In genomic region chr6:53239526-53239925, GRCh38 we compare ENCODE assay signal across 13 cellular contexts.
A peak's percentile ranks its signal among the peaks of the same experiment; 100 is the strongest.
DNase-seq lines count a peak whose midpoint lies in the region; ATAC-seq, FAIRE-seq and TF ChIP-seq lines count a peak whose summit lies in the region.
"Had no signal": no experiment of that assay in that cellular context is flagged by ENCODE, and none has a peak within 500 bp of the region (broad histone marks: within the 10 kb centered on the region; RNA-seq: fewer than 3 reads in every experiment).

No MANE protein-coding gene starts in this region.

- peaks cover 45% of the 10 kb centered on the region for H3K4me1 Mint-ChIP-seq in activated T-cell treated with anti-CD3 and anti-CD28 coated beads, Interleukin-2, amount 50 U/mL, for 72 hours (ENCODE audit: low read depth)

- peaks cover 0 to 4% (median 0%) of the 10 kb centered on the region in 4 donors for H3K4me1 ChIP-seq in upper lobe of left lung

- no peaks in the 10 kb centered on the region for H3K9me3 ChIP-seq in upper lobe of left lung
- H3K9me3 ChIP-seq: thoracic aorta had no signal

- 97 to 98% methylated on average over 3 of the region's 3 CpGs for WGBS in upper lobe of left lung, 2 donors

- ATAC-seq in GM19324 (IDR thresholded peaks at IDR 0.05; ENCODE audit: low FRiP score, unreplicated experiment) (peak; percentile 42), HG02938 (IDR thresholded peaks at IDR 0.05; ENCODE audit: unreplicated experiment) (peak; percentile 85), upper lobe of left lung (ENCODE audit: low FRiP score in 2 of 2) (no peak)
- peak; percentile 66 to 70 for ATAC-seq in activated T-cell treated with anti-CD3 and anti-CD28 coated beads, Interleukin-2, amount 50 U/mL, for 72 hours (replicated peaks in 1 of 2)
- ATAC-seq: natural killer cell had no signal

- peaks cover 5 to 7% of the 10 kb centered on the region in 2 donors for H3K36me3 Mint-ChIP-seq in activated T-cell treated with anti-CD3 and anti-CD28 coated beads, Interleukin-2, amount 50 U/mL, for 72 hours (ENCODE audit: insufficient read depth in 2 of 2)
- H3K36me3 Mint-ChIP-seq: natural killer cell had no signal

- no peaks in the 10 kb centered on the region for H3K36me3 ChIP-seq in upper lobe of left lung
- H3K36me3 ChIP-seq: thoracic aorta had no signal

- H3K27me3 Mint-ChIP-seq in activated T-cell treated with anti-CD3 and anti-CD28 coated beads, Interleukin-2, amount 50 U/mL, for 72 hours (ENCODE audit: low read depth): no peaks in the 10 kb centered on the region
- H3K27me3 Mint-ChIP-seq: dendritic cell treated with granulocyte-macrophage colony-stimulating factor and Interleukin-4, amounts not matched to agents 40 ng/mL and 50 ng/mL, for 4 days had no signal

- H3K27me3 ChIP-seq in upper lobe of left lung: no peaks in the 10 kb centered on the region

- TF ChIP-seq POLR2A in upper lobe of left lung (IDR thresholded peaks at IDR 0.05): no peak

- FAIRE-seq in GM18507 (lab: Jason Lieb, UNC): peak; percentile 76

- H3K9me3 Mint-ChIP-seq in activated T-cell treated with anti-CD3 and anti-CD28 coated beads, Interleukin-2, amount 50 U/mL, for 72 hours: peaks cover 3 to 4% of the 10 kb centered on the region in 2 donors

- DNase-seq in GM18507 (ENCODE audit: extremely low spot score, insufficient read length, low read depth) (peak; percentile 36), NCI-H187 (lab: John Stamatoyannopoulos, UW) (no peak), upper lobe of left lung (no peak), NCI-H524 (lab: John Stamatoyannopoulos, UW) (no peak)
- peak in 1 of 2 donors; percentile 20 for DNase-seq in activated T-cell treated with anti-CD3 and anti-CD28 coated beads, Interleukin-2, amount 50 U/mL, for 72 hours
- DNase-seq: activated effector memory CD4-positive, alpha-beta T cell treated with anti-CD3 and anti-CD28 coated beads, Interleukin-2, amount 50 U/mL, for 16 hours; EL; hypothalamus; natural killer cell had no signal

- no peak overlapping the region for H3K27ac ChIP-seq in upper lobe of left lung
- H3K27ac ChIP-seq: thoracic aorta had no signal

- H3K4me3 ChIP-seq in upper lobe of left lung: no peak overlapping the region
- H3K4me3 ChIP-seq: thoracic aorta had no signal

- H3K4me3 Mint-ChIP-seq in activated T-cell treated with anti-CD3 and anti-CD28 coated beads, Interleukin-2, amount 50 U/mL, for 72 hours: no peak overlapping the region
- H3K4me3 Mint-ChIP-seq: dendritic cell treated with granulocyte-macrophage colony-stimulating factor and Interleukin-4, amounts not matched to agents 40 ng/mL and 50 ng/mL, for 4 days; natural killer cell had no signal

- no peak for TF ChIP-seq CTCF in upper lobe of left lung (IDR thresholded peaks at IDR 0.05)

- no peak for TF ChIP-seq EP300 in upper lobe of left lung (IDR thresholded peaks at IDR 0.05)

- no peak overlapping the region for H3K27ac Mint-ChIP-seq in activated T-cell treated with anti-CD3 and anti-CD28 coated beads, Interleukin-2, amount 50 U/mL, for 72 hours
- H3K27ac Mint-ChIP-seq: natural killer cell had no signal

Comparison
In these comparisons a context has a peak if more than half of its experiments do, and no peak if none do; other contexts are left out.
1. ATAC-seq: peak in GM19324 (single experiment), HG02938 (single experiment) and activated T-cell treated with anti-CD3 and anti-CD28 coated beads, Interleukin-2, amount 50 U/mL, for 72 hours (2 of 2); none in upper lobe of left lung (0 of 2).